ENCODE assay signal across 12 cellular contexts in genomic region chr16:10609410-10609774, GRCh38. TPM values are rescaled to one million over a fixed set of nuclear protein-coding genes. Genes with fewer than 3 reads are reported as not detected.
A peak's percentile ranks its signal among the peaks of the same experiment; 100 is the strongest.
DNase-seq lines count a peak whose midpoint lies in the region; ATAC-seq and TF ChIP-seq lines count a peak whose summit lies in the region.
"Had no signal": no experiment of that assay in that cellular context is flagged by ENCODE, and none has a peak within 500 bp of the region (broad histone marks: within the 10 kb centered on the region; RNA-seq: fewer than 3 reads in every experiment).

No MANE protein-coding gene starts in this region.

- H3K9me3 Mint-ChIP-seq in stimulated activated naive CD8-positive, alpha-beta T cell treated with anti-CD3 and anti-CD28 coated beads, Interleukin-15, amount 100 ng/mL, for 72 hours, result no peaks in the 10 kb centered on the region
- H3K9me3 Mint-ChIP-seq: H9 had no signal

- no peak overlapping the region for H3K27ac Mint-ChIP-seq in stimulated activated naive CD8-positive, alpha-beta T cell treated with anti-CD3 and anti-CD28 coated beads, Interleukin-15, amount 100 ng/mL, for 72 hours
- H3K27ac Mint-ChIP-seq: H9 had no signal

- no peaks in the 10 kb centered on the region for H3K4me1 Mint-ChIP-seq in stimulated activated naive CD8-positive, alpha-beta T cell treated with anti-CD3 and anti-CD28 coated beads, Interleukin-15, amount 100 ng/mL, for 72 hours

- no peaks in the 10 kb centered on the region for H3K9me3 ChIP-seq in lung (ENCODE audit: control insufficient read depth in 2 of 2, insufficient read depth in 1 of 2, low read length in 1 of 2)
- H3K9me3 ChIP-seq in HAP-1, result no peaks in the 10 kb centered on the region
- H3K9me3 ChIP-seq in tibial nerve, result no peaks in the 10 kb centered on the region
- H3K9me3 ChIP-seq: ascending aorta had no signal

- no peaks in the 10 kb centered on the region for H3K36me3 ChIP-seq in lung (ENCODE audit: control insufficient read depth in 2 of 2, insufficient read depth in 2 of 2, low read length in 2 of 2)
- no peaks in the 10 kb centered on the region for H3K36me3 ChIP-seq in HAP-1 (replicated peaks)
- no peaks in the 10 kb centered on the region for H3K36me3 ChIP-seq in tibial nerve
- H3K36me3 ChIP-seq: ascending aorta had no signal

- H3K4me1 ChIP-seq in lung (ENCODE audit: control insufficient read depth in 2 of 2, insufficient read depth in 2 of 2, low read length in 2 of 2), result peaks cover 8% of the 10 kb centered on the region in 2 donors
- H3K4me1 ChIP-seq in HAP-1, result peaks cover 11% of the 10 kb centered on the region
- H3K4me1 ChIP-seq in tibial nerve, result peaks cover 0 to 28% (median 4%) of the 10 kb centered on the region in 4 donors
- H3K4me1 ChIP-seq: ascending aorta had no signal

- peaks cover 27% of the 10 kb centered on the region for H3K27me3 Mint-ChIP-seq in stimulated activated naive CD8-positive, alpha-beta T cell treated with anti-CD3 and anti-CD28 coated beads, Interleukin-15, amount 100 ng/mL, for 72 hours

- TF ChIP-seq CTCF in epithelial cell of esophagus (IDR thresholded peaks at IDR 0.05; ENCODE audit: insufficient read depth, low read depth, low read length, missing control alignments), result no peak
- TF ChIP-seq CTCF in lung (IDR thresholded peaks at IDR 0.05; ENCODE audit: control extremely low read depth, extremely low read depth), result no peak
- TF ChIP-seq CTCF in tibial nerve (IDR thresholded peaks at IDR 0.05), result no peak

- H3K4me3 ChIP-seq in epithelial cell of esophagus (ENCODE audit: low read length) (no peak overlapping the region), lung (no peak overlapping the region), HAP-1 (no peak overlapping the region), tibial nerve (no peak overlapping the region)
- H3K4me3 ChIP-seq: ascending aorta had no signal

- no peak overlapping the region for H3K4me3 Mint-ChIP-seq in stimulated activated naive CD8-positive, alpha-beta T cell treated with anti-CD3 and anti-CD28 coated beads, Interleukin-15, amount 100 ng/mL, for 72 hours
- H3K4me3 Mint-ChIP-seq: H9 had no signal

- TF ChIP-seq EP300 in tibial nerve (IDR thresholded peaks at IDR 0.05), result no peak

- 68 to 78% methylated on average over 7 of the region's 7 CpGs for WGBS in lung, 2 donors
- WGBS in tibial nerve, 2 donors, result 38 to 47% methylated on average over 7 of the region's 7 CpGs

- TF ChIP-seq POLR2A in tibial nerve (IDR thresholded peaks at IDR 0.05), result no peak

- ATAC-seq in stimulated activated naive CD8-positive, alpha-beta T cell treated with anti-CD3 and anti-CD28 coated beads, Interleukin-15, Interleukin-2, amounts not matched to agents 100 U/mL and 50 U/mL, for 24 hours, result peak; percentile 9
- no peak for ATAC-seq in stimulated activated naive CD8-positive, alpha-beta T cell treated with anti-CD3 and anti-CD28 coated beads, Interleukin-15, amount 100 ng/mL, for 72 hours
- ATAC-seq in lung (ENCODE audit: insufficient read depth, low FRiP score) (peak; percentile 61), GM21529 (IDR thresholded peaks at IDR 0.05; ENCODE audit: unreplicated experiment) (no peak), GM18873 (IDR thresholded peaks at IDR 0.05; ENCODE audit: low FRiP score, unreplicated experiment) (no peak)

- H3K27ac ChIP-seq in lung (ENCODE audit: low read depth in 1 of 2, low read length in 1 of 2) (peak overlapping the region; percentile 13 to 81), tibial nerve (peak overlapping the region in 2 of 4 donors; percentile 45 to 64)
- H3K27ac ChIP-seq: ascending aorta, RWPE1 had no signal

- no peaks in the 10 kb centered on the region for H3K27me3 ChIP-seq in lung (ENCODE audit: control insufficient read depth, insufficient read depth)
- H3K27me3 ChIP-seq in HAP-1 (ENCODE audit: low read depth), result no peaks in the 10 kb centered on the region
- no peaks in the 10 kb centered on the region for H3K27me3 ChIP-seq in tibial nerve
- H3K27me3 ChIP-seq: ascending aorta had no signal

- DNase-seq in stimulated activated naive CD8-positive, alpha-beta T cell treated with anti-CD3 and anti-CD28 coated beads, Interleukin-15, Interleukin-2, amounts not matched to agents 100 U/mL and 50 U/mL, for 24 hours, result no peak
- DNase-seq in stimulated activated naive CD8-positive, alpha-beta T cell treated with anti-CD3 and anti-CD28 coated beads, Interleukin-15, amount 100 ng/mL, for 72 hours, result no peak
- DNase-seq in epithelial cell of esophagus (ENCODE audit: low read depth), result peak; percentile 57
- no peak for DNase-seq in lung (ENCODE audit: low spot score)
- no peak for DNase-seq in HAP-1 (ENCODE audit: low spot score in 2 of 2)
- no peak for DNase-seq in tibial nerve (ENCODE audit: low spot score in 2 of 2)
- DNase-seq: H9; stimulated activated CD4-positive, alpha-beta T cell treated with anti-CD3 and anti-CD28 coated beads, Interleukin-4, amount 100 ng/mL, for 24 hours had no signal

- in situ Hi-C loops in HAP-1 (cut with MboI; ENCODE audit: low sequenced_read_pairs), result no loop called here

RNA-seq across cellular contexts. Expression of gene EMP2, which starts 29.0 kb away (rescaled TPM):
- total RNA-seq in lung (100 to 1,000 TPM; 124 to 286 TPM), tibial nerve (10 to 100 TPM; 60.5 to 72.1 (median 65.5) TPM)
- polyA plus RNA-seq in lung, result 100 to 1,000 TPM in 1 of 2 donors, 10 to 100 TPM in 1; 74.3 to 110 TPM

Comparison
In these comparisons a context has a peak if more than half of its experiments do, and no peak if none do; other contexts are left out.
1. ATAC-seq: peak in stimulated activated naive CD8-positive, alpha-beta T cell treated with anti-CD3 and anti-CD28 coated beads, Interleukin-15, Interleukin-2, amounts not matched to agents 100 U/mL and 50 U/mL, for 24 hours (single experiment) and lung (single experiment); none in stimulated activated naive CD8-positive, alpha-beta T cell treated with anti-CD3 and anti-CD28 coated beads, Interleukin-15, amount 100 ng/mL, for 72 hours (single experiment), GM21529 (single experiment) and GM18873 (single experiment).